Comparison of ENCODE assay signal across 13 cellular contexts in genomic region chr1:87794788-87795614, GRCh38.
A peak's percentile ranks its signal among the peaks of the same experiment; 100 is the strongest.
DNase-seq lines count a peak whose midpoint lies in the region; ATAC-seq and TF ChIP-seq lines count a peak whose summit lies in the region.
"Had no signal": no experiment of that assay in that cellular context is flagged by ENCODE, and none has a peak within 500 bp of the region (broad histone marks: within the 10 kb centered on the region; RNA-seq: fewer than 3 reads in every experiment).

No MANE protein-coding gene starts in this region.

- H3K27me3 Mint-ChIP-seq in activated T-cell treated with anti-CD3 and anti-CD28 coated beads, Interleukin-2, amount 50 U/mL, for 72 hours (ENCODE audit: low read depth): no peaks in the 10 kb centered on the region

- no peak overlapping the region for H3K27ac Mint-ChIP-seq in activated T-cell treated with anti-CD3 and anti-CD28 coated beads, Interleukin-2, amount 50 U/mL, for 72 hours
- H3K27ac Mint-ChIP-seq: effector memory CD8-positive, alpha-beta T cell had no signal

- no peaks in the 10 kb centered on the region for H3K4me1 Mint-ChIP-seq in activated T-cell treated with anti-CD3 and anti-CD28 coated beads, Interleukin-2, amount 50 U/mL, for 72 hours (ENCODE audit: low read depth)

- H3K4me1 ChIP-seq in body of pancreas: peaks cover 34% of the 10 kb centered on the region
- no peaks in the 10 kb centered on the region for H3K4me1 ChIP-seq in left lung
- no peaks in the 10 kb centered on the region for H3K4me1 ChIP-seq in upper lobe of right lung

- no peaks in the 10 kb centered on the region for H3K9me3 ChIP-seq in body of pancreas
- no peaks in the 10 kb centered on the region for H3K9me3 ChIP-seq in left lung
- H3K9me3 ChIP-seq in upper lobe of right lung: no peaks in the 10 kb centered on the region

- intact Hi-C loops in body of pancreas (cut with DNase I): no loop called here
- intact Hi-C loops in left lung (cut with DNase I): no loop called here
- intact Hi-C loops in upper lobe of right lung (cut with DNase I): no loop called here

- 0 out of 2 replicates have a peak overlapping the region, but pooled peaks have one; percentile 24 for H3K27ac ChIP-seq in 22Rv1
- peak overlapping the region in 3 of 4 donors; percentile 74 to 78 (median 75) for H3K27ac ChIP-seq in body of pancreas
- no peak overlapping the region for H3K27ac ChIP-seq in left lung
- H3K27ac ChIP-seq in upper lobe of right lung: no peak overlapping the region

- WGBS in body of pancreas, 2 donors: 60 to 67% methylated on average over 8 of the region's 8 CpGs

- no peaks in the 10 kb centered on the region for H3K36me3 Mint-ChIP-seq in activated T-cell treated with anti-CD3 and anti-CD28 coated beads, Interleukin-2, amount 50 U/mL, for 72 hours (ENCODE audit: insufficient read depth in 2 of 2)

- no peaks in the 10 kb centered on the region for H3K36me3 ChIP-seq in body of pancreas (replicated peaks in 1 of 2; ENCODE audit: insufficient read depth in 1 of 2, low read depth in 2 of 2)
- no peaks in the 10 kb centered on the region for H3K36me3 ChIP-seq in left lung
- H3K36me3 ChIP-seq in upper lobe of right lung: no peaks in the 10 kb centered on the region

- TF ChIP-seq CTCF in 22Rv1 (IDR thresholded peaks at IDR 0.05) (no peak), body of pancreas (IDR thresholded peaks at IDR 0.05) (no peak), left lung (IDR thresholded peaks at IDR 0.05) (no peak), upper lobe of right lung (IDR thresholded peaks at IDR 0.05) (no peak)

- ATAC-seq in body of pancreas (peak; percentile 52), left lung (peak; percentile 51), HG03378 (IDR thresholded peaks at IDR 0.05; ENCODE audit: unreplicated experiment) (no peak), upper lobe of right lung (no peak)
- ATAC-seq in activated T-cell treated with anti-CD3 and anti-CD28 coated beads, Interleukin-2, amount 50 U/mL, for 72 hours (replicated peaks in 1 of 2): no peak
- ATAC-seq: effector memory CD8-positive, alpha-beta T cell had no signal

- TF ChIP-seq POLR2A in body of pancreas (IDR thresholded peaks at IDR 0.05): no peak

- DNase-seq in HT1080 (ENCODE audit: low read depth): peak; percentile 86
- peak in 2 of 4 donors; percentile 23 to 30 for DNase-seq in body of pancreas
- DNase-seq in left lung: no peak
- DNase-seq in activated T-cell treated with anti-CD3 and anti-CD28 coated beads, Interleukin-2, amount 50 U/mL, for 72 hours: no peak
- DNase-seq in germinal center (ENCODE audit: low spot score): no peak
- no peak for DNase-seq in upper lobe of right lung
- DNase-seq: activated CD4-positive, CD25-positive, alpha-beta regulatory T cell treated with anti-CD3 and anti-CD28 coated beads, Interleukin-2, amount 50 U/mL, for 72 hours; effector memory CD8-positive, alpha-beta T cell; left colon; NCI-H187 treated with DMSO at 0.1 percent for 48 hours; OCI-M1 had no signal

- no peaks in the 10 kb centered on the region for H3K27me3 ChIP-seq in body of pancreas
- H3K27me3 ChIP-seq in left lung: no peaks in the 10 kb centered on the region
- no peaks in the 10 kb centered on the region for H3K27me3 ChIP-seq in upper lobe of right lung

- H3K4me3 Mint-ChIP-seq in activated T-cell treated with anti-CD3 and anti-CD28 coated beads, Interleukin-2, amount 50 U/mL, for 72 hours: no peak overlapping the region
- H3K4me3 Mint-ChIP-seq: effector memory CD8-positive, alpha-beta T cell had no signal

- H3K9me3 Mint-ChIP-seq in activated T-cell treated with anti-CD3 and anti-CD28 coated beads, Interleukin-2, amount 50 U/mL, for 72 hours: peaks cover 0 to 1% of the 10 kb centered on the region in 2 donors
- H3K9me3 Mint-ChIP-seq: effector memory CD8-positive, alpha-beta T cell had no signal

- H3K4me3 ChIP-seq in body of pancreas (no peak overlapping the region), left lung (no peak overlapping the region), upper lobe of right lung (no peak overlapping the region)

Comparison
In these comparisons a context has a peak if more than half of its experiments do, and no peak if none do; other contexts are left out.
1. H3K27ac ChIP-seq: peak in 22Rv1 (single experiment) and body of pancreas (3 of 4); none in left lung (0 of 2) and upper lobe of right lung (single experiment).
2. ATAC-seq: peak in body of pancreas (single experiment) and left lung (single experiment); none in activated T-cell treated with anti-CD3 and anti-CD28 coated beads, Interleukin-2, amount 50 U/mL, for 72 hours (0 of 2), HG03378 (single experiment) and upper lobe of right lung (single experiment).